8 cellular contexts compared by ENCODE assay signal in the genomic region with DNA sequence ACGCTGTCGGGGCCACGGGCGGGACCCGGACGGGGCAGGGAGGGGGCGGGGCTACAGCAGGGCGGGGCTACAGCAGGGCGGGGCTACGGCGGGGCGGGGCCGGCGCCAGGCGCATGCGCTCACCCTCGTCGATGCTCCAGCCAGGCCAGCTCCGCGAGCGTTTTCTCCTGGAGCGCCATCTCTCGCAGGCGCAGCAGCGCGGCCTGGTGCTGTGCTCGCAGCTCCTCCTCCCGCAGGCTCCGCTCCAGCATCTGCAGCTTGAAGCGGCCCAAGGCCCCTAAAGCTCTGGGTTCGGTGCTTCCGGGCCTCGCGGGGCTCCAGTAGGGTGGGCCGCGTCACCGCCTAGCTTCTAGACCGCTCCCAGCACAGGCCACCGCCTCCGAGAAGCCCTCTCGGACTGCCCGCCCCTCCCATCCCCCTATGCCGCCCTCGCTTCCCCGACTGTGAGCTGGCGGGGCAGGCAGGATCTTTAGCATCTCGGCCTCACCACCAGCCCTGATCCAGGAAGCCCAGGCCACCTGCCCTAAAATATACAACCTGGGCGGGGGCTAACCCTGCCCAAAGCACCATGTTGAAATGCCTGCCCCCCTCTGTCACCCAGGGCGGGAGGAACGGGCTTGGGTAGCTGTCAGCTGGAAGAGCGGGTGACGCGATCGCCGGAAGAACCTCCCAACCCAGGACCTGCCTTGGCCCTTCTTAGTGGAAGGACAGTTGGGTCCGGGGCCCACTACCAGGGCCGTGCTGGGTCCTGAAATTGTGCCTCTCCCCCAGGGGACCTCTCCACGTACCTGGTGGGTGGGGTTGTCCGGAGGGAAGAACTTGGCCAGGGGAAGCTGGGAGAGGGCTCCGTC. TPM values are rescaled to one million over a fixed set of nuclear protein-coding genes. Genes with fewer than 3 reads are reported as not detected.
A peak's percentile ranks its signal among the peaks of the same experiment; 100 is the strongest.
DNase-seq lines count a peak whose midpoint lies in the region; ATAC-seq and TF ChIP-seq lines count a peak whose summit lies in the region.

No MANE protein-coding gene starts in this region.

- 0 out of 2 replicates have a peak overlapping the region, but pooled peaks have one; percentile 45 for H3K9ac ChIP-seq in HUES48 (ENCODE audit: low read depth, low read length)

- TF ChIP-seq EP300 in upper lobe of left lung (IDR thresholded peaks at IDR 0.05) = no peak

- peak overlapping the region; percentile 71 for H3K4me3 Mint-ChIP-seq in activated naive CD8-positive, alpha-beta T cell treated with anti-CD3 and anti-CD28 coated beads, Interleukin-2, amount 50 U/mL, for 24 hours

- ATAC-seq in GM19452 (IDR thresholded peaks at IDR 0.05; ENCODE audit: unreplicated experiment) (peak; percentile 72), left cardiac atrium (peak; percentile 98), upper lobe of left lung (ENCODE audit: low FRiP score in 2 of 2) (peak; percentile 91 to 97)
- peak; percentile 90 for ATAC-seq in activated naive CD8-positive, alpha-beta T cell treated with anti-CD3 and anti-CD28 coated beads, Interleukin-2, amount 50 U/mL, for 24 hours

- intact Hi-C loops in left cardiac atrium (cut with DNase I) = no loop called here
- intact Hi-C loops in posterior vena cava (cut with DNase I) = no loop called here

- peak in 1 of 4 donors; percentile 56 for TF ChIP-seq POLR2A in upper lobe of left lung (IDR thresholded peaks at IDR 0.05)

- peak; percentile 78 for DNase-seq in SW480 (ENCODE audit: low spot score)
- peak; percentile 84 for DNase-seq in activated naive CD8-positive, alpha-beta T cell treated with anti-CD3 and anti-CD28 coated beads, Interleukin-2, amount 50 U/mL, for 24 hours
- peak; percentile 87 for DNase-seq in left cardiac atrium
- peak; percentile 95 for DNase-seq in posterior vena cava (ENCODE audit: low spot score)
- peak; percentile 88 to 96 for DNase-seq in upper lobe of left lung

- H3K4me1 ChIP-seq in HUES48 (ENCODE audit: control insufficient read depth, insufficient read depth, low read length) (peaks cover 7% of the 10 kb centered on the region), upper lobe of left lung (peaks cover 9 to 14% (median 12%) of the 10 kb centered on the region in 4 donors)

- H3K4me3 ChIP-seq in HUES48 (ENCODE audit: low read depth, low read length) (peak overlapping the region; percentile 77), upper lobe of left lung (peak overlapping the region; percentile 48 to 64 (median 54))

- H3K27ac ChIP-seq in C4-2B = peak overlapping the region; percentile 59
- H3K27ac ChIP-seq in HUES48 (ENCODE audit: low read depth, low read length) = peak overlapping the region; percentile 70
- H3K27ac ChIP-seq in upper lobe of left lung = peak overlapping the region; percentile 31 to 75 (median 61)

- H3K27ac Mint-ChIP-seq in activated naive CD8-positive, alpha-beta T cell treated with anti-CD3 and anti-CD28 coated beads, Interleukin-2, amount 50 U/mL, for 24 hours = no peak overlapping the region

- no peaks in the 10 kb centered on the region for H3K36me3 Mint-ChIP-seq in activated naive CD8-positive, alpha-beta T cell treated with anti-CD3 and anti-CD28 coated beads, Interleukin-2, amount 50 U/mL, for 24 hours (ENCODE audit: low read depth)

- 1 to 29% methylated on average over 21 to 24 of the region's 60 CpGs for WGBS in upper lobe of left lung, 2 donors

- no peaks in the 10 kb centered on the region for H3K36me3 ChIP-seq in HUES48 (ENCODE audit: control insufficient read depth, insufficient read depth, low read length)
- H3K36me3 ChIP-seq in upper lobe of left lung = no peaks in the 10 kb centered on the region

- no peaks in the 10 kb centered on the region for H3K27me3 Mint-ChIP-seq in activated naive CD8-positive, alpha-beta T cell treated with anti-CD3 and anti-CD28 coated beads, Interleukin-2, amount 50 U/mL, for 24 hours

- peaks cover 12% of the 10 kb centered on the region for H3K4me1 Mint-ChIP-seq in activated naive CD8-positive, alpha-beta T cell treated with anti-CD3 and anti-CD28 coated beads, Interleukin-2, amount 50 U/mL, for 24 hours

- TF ChIP-seq CTCF in C4-2B (conservative IDR thresholded peaks at IDR 0.05) (no peak; the same call in 1 of the 2 replicates), upper lobe of left lung (IDR thresholded peaks at IDR 0.05) (peak in 2 of 6 experiments; percentile 9 to 27)

- no peaks in the 10 kb centered on the region for H3K27me3 ChIP-seq in HUES48 (ENCODE audit: control insufficient read depth, insufficient read depth, low read length)
- no peaks in the 10 kb centered on the region for H3K27me3 ChIP-seq in upper lobe of left lung

- H3K9me3 ChIP-seq in HUES48 (ENCODE audit: control insufficient read depth, insufficient read depth, low read length) (no peaks in the 10 kb centered on the region), upper lobe of left lung (no peaks in the 10 kb centered on the region)

- no peaks in the 10 kb centered on the region for H3K9me3 Mint-ChIP-seq in activated naive CD8-positive, alpha-beta T cell treated with anti-CD3 and anti-CD28 coated beads, Interleukin-2, amount 50 U/mL, for 24 hours

RNA-seq across cellular contexts. Expression of gene QSOX2, which starts 21.9 kb away (rescaled TPM):
- total RNA-seq in left cardiac atrium (1 to 10 TPM; 6.5 to 6.6 TPM), posterior vena cava (1 to 10 TPM; 5.8 to 6.6 TPM), upper lobe of left lung (10 to 100 TPM in 3 of 6 donors, 1 to 10 TPM in 3; 6.9 to 14.8 (median 10.1) TPM)

RNA-seq across cellular contexts. Expression of gene CCDC187, which starts 36.4 kb away (rescaled TPM):
- total RNA-seq in left cardiac atrium = not detected
- total RNA-seq in posterior vena cava = not detected
- total RNA-seq in upper lobe of left lung = 10 to 100 TPM in 3 of 6 donors, 1 to 10 TPM in 2, under 1 TPM in 1; 0.17 to 22.3 (median 10.0) TPM

RNA-seq across cellular contexts. Expression of gene GPSM1, which starts 59.9 kb away (rescaled TPM):
- total RNA-seq in left cardiac atrium (10 to 100 TPM; 55.6 to 58.6 TPM), posterior vena cava (10 to 100 TPM; 13.8 to 17.0 TPM), upper lobe of left lung (10 to 100 TPM; 10.0 to 78.6 (median 24.2) TPM)

Comparison
In these comparisons a context has a peak if more than half of its experiments do, and no peak if none do; other contexts are left out.
1. Peak in every context shown above with its lines: DNase-seq, ATAC-seq, H3K4me3 ChIP-seq and H3K27ac ChIP-seq.